10 cellular contexts compared by ENCODE assay signal in genomic region chr13:106599875-106600797, GRCh38. TPM values are rescaled to one million over a fixed set of nuclear protein-coding genes. Genes with fewer than 3 reads are reported as not detected.
DNase-seq lines count a peak whose midpoint lies in the region; ATAC-seq and TF ChIP-seq lines count a peak whose summit lies in the region.
"Had no signal": no experiment of that assay in that cellular context is flagged by ENCODE, and none has a peak within 500 bp of the region (broad histone marks: within the 10 kb centered on the region; RNA-seq: fewer than 3 reads in every experiment).

No MANE protein-coding gene starts in this region.

- peaks cover 5% of the 10 kb centered on the region for H3K27me3 Mint-ChIP-seq in activated T-cell treated with anti-CD3 and anti-CD28 coated beads, Interleukin-2, amount 50 U/mL, for 4 hours (ENCODE audit: low read depth)
- H3K27me3 Mint-ChIP-seq in activated naive CD8-positive, alpha-beta T cell = peaks cover 1% of the 10 kb centered on the region
- H3K27me3 Mint-ChIP-seq in type B pancreatic cell = no peaks in the 10 kb centered on the region

- H3K36me3 Mint-ChIP-seq in activated T-cell treated with anti-CD3 and anti-CD28 coated beads, Interleukin-2, amount 50 U/mL, for 4 hours (ENCODE audit: insufficient read depth) = no peaks in the 10 kb centered on the region
- H3K36me3 Mint-ChIP-seq in activated naive CD8-positive, alpha-beta T cell = peaks cover 6% of the 10 kb centered on the region
- no peaks in the 10 kb centered on the region for H3K36me3 Mint-ChIP-seq in type B pancreatic cell

- peak; percentile 67 to 71 for ATAC-seq in activated T-cell treated with anti-CD3 and anti-CD28 coated beads, Interleukin-2, amount 50 U/mL, for 4 hours
- no peak for ATAC-seq in HG02571 (IDR thresholded peaks at IDR 0.05; ENCODE audit: unreplicated experiment)

- no peak overlapping the region for H3K27ac Mint-ChIP-seq in activated naive CD8-positive, alpha-beta T cell
- peak overlapping the region; percentile 35 for H3K27ac Mint-ChIP-seq in type B pancreatic cell

- no peak for DNase-seq in activated T-cell treated with anti-CD3 and anti-CD28 coated beads, Interleukin-2, amount 50 U/mL, for 4 hours
- DNase-seq in activated T-cell treated with anti-CD3 and anti-CD28 coated beads, Interleukin-2, amount 50 U/mL, for 48 hours = no peak
- DNase-seq in glomerular visceral epithelial cell (ENCODE audit: extremely low spot score) (peak; percentile 50), type B pancreatic cell (ENCODE audit: extremely low spot score, unreplicated experiment) (no peak), superior temporal gyrus (ENCODE audit: extremely low spot score) (no peak)
- no peak for DNase-seq in effector CD4-positive, alpha-beta T cell
- DNase-seq: effector CD8-positive, alpha-beta T cell; MG63 had no signal

- peaks cover 10% of the 10 kb centered on the region for H3K4me1 Mint-ChIP-seq in activated T-cell treated with anti-CD3 and anti-CD28 coated beads, Interleukin-2, amount 50 U/mL, for 4 hours (ENCODE audit: low read depth)
- peaks cover 17% of the 10 kb centered on the region for H3K4me1 Mint-ChIP-seq in activated naive CD8-positive, alpha-beta T cell (ENCODE audit: low read depth)
- peaks cover 5% of the 10 kb centered on the region for H3K4me1 Mint-ChIP-seq in type B pancreatic cell (ENCODE audit: unreplicated experiment)

- no peak for TF ChIP-seq CTCF in type B pancreatic cell (conservative IDR thresholded peaks at IDR 0.05)

- H3K9me3 Mint-ChIP-seq in activated T-cell treated with anti-CD3 and anti-CD28 coated beads, Interleukin-2, amount 50 U/mL, for 4 hours = no peaks in the 10 kb centered on the region
- no peaks in the 10 kb centered on the region for H3K9me3 Mint-ChIP-seq in activated naive CD8-positive, alpha-beta T cell (ENCODE audit: low read depth)
- peaks cover 4% of the 10 kb centered on the region for H3K9me3 Mint-ChIP-seq in type B pancreatic cell

- no peak overlapping the region for H3K4me3 Mint-ChIP-seq in activated T-cell treated with anti-CD3 and anti-CD28 coated beads, Interleukin-2, amount 50 U/mL, for 4 hours
- H3K4me3 Mint-ChIP-seq in activated naive CD8-positive, alpha-beta T cell = peak overlapping the region; percentile 18
- no peak overlapping the region for H3K4me3 Mint-ChIP-seq in type B pancreatic cell

RNA-seq across cellular contexts. Expression of gene ARGLU1, which starts 32.2 kb away (rescaled TPM):
- total RNA-seq in activated T-cell treated with anti-CD3 and anti-CD28 coated beads, Interleukin-2, amount 50 U/mL, for 4 hours = 10 to 100 TPM; 71.9 to 78.9 (median 73.2) TPM
- total RNA-seq in type B pancreatic cell (ENCODE audit: low replicate concordance) = 89.0 and 128 TPM in 2 replicates
